1 cellular context compared by ENCODE assay signal in the genomic region with DNA sequence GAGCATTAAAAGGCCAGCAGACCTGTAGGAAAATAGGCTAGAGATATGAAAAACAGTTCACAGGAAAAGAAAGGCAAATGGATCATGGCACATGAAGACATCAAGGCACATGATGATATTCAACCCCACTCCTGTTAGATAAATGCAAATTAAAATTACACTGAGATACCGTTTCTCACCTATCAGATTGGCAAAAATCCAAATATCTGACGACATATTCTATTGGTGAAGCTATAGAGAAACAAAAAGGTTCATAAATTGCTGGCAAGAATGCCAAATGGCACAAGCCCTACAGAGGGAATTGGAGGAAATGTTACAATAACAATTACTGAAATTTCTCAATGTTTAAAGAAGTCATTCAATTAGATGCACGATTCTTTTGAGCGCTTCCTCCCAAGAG.
TF ChIP-seq lines count a peak whose summit lies in the region.

No MANE protein-coding gene starts in this region.

TF ChIP-seq in GM23338, 12 proteins besides CTCF, POLR2A, EP300 and RAD21:
- TF ChIP-seq STAT1 (IDR thresholded peaks at IDR 0.05; ENCODE audit: unreplicated experiment) (no peak), NANOG (IDR thresholded peaks at IDR 0.05; ENCODE audit: borderline replicate concordance) (no peak), ZNF114 (CRISPR knock-in tag; IDR thresholded peaks at IDR 0.05) (no peak), EZH2phosphoT487 (IDR thresholded peaks at IDR 0.05; ENCODE audit: unreplicated experiment) (no peak), REST (IDR thresholded peaks at IDR 0.05; ENCODE audit: unreplicated experiment) (no peak), EZH2 (IDR thresholded peaks at IDR 0.05; ENCODE audit: low read depth, unreplicated experiment) (no peak), ZNF331 (CRISPR knock-in tag; IDR thresholded peaks at IDR 0.05; ENCODE audit: low read depth) (no peak), POLR2AphosphoS5 (IDR thresholded peaks at IDR 0.05; ENCODE audit: low read depth) (no peak)
- TF ChIP-seq, protein P1, sequence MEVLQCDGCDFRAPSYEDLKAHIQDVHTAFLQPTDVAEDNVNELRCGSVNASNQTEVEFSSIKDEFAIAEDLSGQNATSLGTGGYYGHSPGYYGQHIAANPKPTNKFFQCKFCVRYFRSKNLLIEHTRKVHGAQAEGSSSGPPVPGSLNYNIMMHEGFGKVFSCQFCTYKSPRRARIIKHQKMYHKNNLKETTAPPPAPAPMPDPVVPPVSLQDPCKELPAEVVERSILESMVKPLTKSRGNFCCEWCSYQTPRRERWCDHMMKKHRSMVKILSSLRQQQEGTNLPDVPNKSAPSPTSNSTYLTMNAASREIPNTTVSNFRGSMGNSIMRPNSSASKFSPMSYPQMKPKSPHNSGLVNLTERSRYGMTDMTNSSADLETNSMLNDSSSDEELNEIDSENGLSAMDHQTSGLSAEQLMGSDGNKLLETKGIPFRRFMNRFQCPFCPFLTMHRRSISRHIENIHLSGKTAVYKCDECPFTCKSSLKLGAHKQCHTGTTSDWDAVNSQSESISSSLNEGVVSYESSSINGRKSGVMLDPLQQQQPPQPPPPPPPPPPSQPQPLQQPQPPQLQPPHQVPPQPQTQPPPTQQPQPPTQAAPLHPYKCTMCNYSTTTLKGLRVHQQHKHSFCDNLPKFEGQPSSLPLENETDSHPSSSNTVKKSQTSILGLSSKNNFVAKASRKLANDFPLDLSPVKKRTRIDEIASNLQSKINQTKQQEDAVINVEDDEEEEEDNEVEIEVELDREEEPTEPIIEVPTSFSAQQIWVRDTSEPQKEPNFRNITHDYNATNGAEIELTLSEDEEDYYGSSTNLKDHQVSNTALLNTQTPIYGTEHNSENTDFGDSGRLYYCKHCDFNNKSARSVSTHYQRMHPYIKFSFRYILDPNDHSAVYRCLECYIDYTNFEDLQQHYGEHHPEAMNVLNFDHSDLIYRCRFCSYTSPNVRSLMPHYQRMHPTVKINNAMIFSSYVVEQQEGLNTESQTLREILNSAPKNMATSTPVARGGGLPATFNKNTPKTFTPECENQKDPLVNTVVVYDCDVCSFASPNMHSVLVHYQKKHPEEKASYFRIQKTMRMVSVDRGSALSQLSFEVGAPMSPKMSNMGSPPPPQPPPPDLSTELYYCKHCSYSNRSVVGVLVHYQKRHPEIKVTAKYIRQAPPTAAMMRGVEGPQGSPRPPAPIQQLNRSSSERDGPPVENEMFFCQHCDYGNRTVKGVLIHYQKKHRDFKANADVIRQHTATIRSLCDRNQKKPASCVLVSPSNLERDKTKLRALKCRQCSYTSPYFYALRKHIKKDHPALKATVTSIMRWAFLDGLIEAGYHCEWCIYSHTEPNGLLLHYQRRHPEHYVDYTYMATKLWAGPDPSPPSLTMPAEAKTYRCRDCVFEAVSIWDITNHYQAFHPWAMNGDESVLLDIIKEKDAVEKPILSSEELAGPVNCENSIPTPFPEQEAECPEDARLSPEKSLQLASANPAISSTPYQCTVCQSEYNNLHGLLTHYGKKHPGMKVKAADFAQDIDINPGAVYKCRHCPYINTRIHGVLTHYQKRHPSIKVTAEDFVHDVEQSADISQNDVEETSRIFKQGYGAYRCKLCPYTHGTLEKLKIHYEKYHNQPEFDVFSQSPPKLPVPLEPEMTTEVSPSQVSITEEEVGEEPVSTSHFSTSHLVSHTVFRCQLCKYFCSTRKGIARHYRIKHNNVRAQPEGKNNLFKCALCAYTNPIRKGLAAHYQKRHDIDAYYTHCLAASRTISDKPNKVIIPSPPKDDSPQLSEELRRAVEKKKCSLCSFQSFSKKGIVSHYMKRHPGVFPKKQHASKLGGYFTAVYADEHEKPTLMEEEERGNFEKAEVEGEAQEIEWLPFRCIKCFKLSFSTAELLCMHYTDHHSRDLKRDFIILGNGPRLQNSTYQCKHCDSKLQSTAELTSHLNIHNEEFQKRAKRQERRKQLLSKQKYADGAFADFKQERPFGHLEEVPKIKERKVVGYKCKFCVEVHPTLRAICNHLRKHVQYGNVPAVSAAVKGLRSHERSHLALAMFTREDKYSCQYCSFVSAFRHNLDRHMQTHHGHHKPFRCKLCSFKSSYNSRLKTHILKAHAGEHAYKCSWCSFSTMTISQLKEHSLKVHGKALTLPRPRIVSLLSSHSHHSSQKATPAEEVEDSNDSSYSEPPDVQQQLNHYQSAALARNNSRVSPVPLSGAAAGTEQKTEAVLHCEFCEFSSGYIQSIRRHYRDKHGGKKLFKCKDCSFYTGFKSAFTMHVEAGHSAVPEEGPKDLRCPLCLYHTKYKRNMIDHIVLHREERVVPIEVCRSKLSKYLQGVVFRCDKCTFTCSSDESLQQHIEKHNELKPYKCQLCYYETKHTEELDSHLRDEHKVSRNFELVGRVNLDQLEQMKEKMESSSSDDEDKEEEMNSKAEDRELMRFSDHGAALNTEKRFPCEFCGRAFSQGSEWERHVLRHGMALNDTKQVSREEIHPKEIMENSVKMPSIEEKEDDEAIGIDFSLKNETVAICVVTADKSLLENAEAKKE (CRISPR knock-in tag; IDR thresholded peaks at IDR 0.05): no peak
- TF ChIP-seq, protein P2, sequence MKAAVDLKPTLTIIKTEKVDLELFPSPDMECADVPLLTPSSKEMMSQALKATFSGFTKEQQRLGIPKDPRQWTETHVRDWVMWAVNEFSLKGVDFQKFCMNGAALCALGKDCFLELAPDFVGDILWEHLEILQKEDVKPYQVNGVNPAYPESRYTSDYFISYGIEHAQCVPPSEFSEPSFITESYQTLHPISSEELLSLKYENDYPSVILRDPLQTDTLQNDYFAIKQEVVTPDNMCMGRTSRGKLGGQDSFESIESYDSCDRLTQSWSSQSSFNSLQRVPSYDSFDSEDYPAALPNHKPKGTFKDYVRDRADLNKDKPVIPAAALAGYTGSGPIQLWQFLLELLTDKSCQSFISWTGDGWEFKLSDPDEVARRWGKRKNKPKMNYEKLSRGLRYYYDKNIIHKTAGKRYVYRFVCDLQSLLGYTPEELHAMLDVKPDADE (IDR thresholded peaks at IDR 0.05): no peak
